ENCODE assay signal across 1 cellular context in the genomic region with DNA sequence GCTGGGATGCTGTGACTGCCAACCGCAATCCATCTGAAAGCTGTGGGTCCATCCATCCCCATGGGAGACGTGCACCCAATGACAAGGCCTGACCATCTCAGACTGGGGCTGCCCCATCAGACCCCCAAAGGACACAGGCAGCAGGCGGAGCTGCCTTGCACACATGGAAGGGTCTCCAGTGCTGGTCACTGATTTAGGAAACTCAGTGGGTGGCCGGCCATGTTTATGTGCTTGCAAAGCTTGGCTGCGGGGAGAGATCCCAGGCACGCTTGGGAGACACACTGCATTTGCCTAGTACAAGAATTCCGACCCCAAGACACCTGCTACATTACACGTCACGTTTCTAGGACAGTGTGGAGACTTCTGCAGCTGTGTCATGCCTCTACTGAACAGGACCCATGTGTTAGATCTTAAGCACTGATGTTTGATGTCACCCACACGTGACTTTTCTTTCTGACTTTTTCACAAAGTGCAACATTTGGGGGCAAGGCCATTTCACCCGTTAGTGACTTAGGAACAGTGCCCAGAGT.
TF ChIP-seq lines count a peak whose summit lies in the region.

No MANE protein-coding gene starts in this region.

TF ChIP-seq in K562, 482 proteins besides CTCF, POLR2A, EP300 and RAD21 (continued from another document):
- no peak for TF ChIP-seq GABPB2 (CRISPR knock-in tag; conservative IDR thresholded peaks at IDR 0.05)
- TF ChIP-seq POLR2G (IDR thresholded peaks at IDR 0.05; ENCODE audit: low read depth, low read length): peak; percentile 44
- TF ChIP-seq ZNF174 (CRISPR knock-in tag; IDR thresholded peaks at IDR 0.05): no peak
- TF ChIP-seq MCM7 (IDR thresholded peaks at IDR 0.05): no peak
- no peak for TF ChIP-seq HDAC8 (tag; IDR thresholded peaks at IDR 0.05)
- TF ChIP-seq, protein P1, sequence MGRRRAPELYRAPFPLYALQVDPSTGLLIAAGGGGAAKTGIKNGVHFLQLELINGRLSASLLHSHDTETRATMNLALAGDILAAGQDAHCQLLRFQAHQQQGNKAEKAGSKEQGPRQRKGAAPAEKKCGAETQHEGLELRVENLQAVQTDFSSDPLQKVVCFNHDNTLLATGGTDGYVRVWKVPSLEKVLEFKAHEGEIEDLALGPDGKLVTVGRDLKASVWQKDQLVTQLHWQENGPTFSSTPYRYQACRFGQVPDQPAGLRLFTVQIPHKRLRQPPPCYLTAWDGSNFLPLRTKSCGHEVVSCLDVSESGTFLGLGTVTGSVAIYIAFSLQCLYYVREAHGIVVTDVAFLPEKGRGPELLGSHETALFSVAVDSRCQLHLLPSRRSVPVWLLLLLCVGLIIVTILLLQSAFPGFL (CRISPR knock-in tag; IDR thresholded peaks at IDR 0.05): no peak
- no peak for TF ChIP-seq KLF16 (IDR thresholded peaks at IDR 0.05)
- no peak for TF ChIP-seq ZBTB33 (CRISPR knock-in tag; IDR thresholded peaks at IDR 0.05)
- TF ChIP-seq, protein P2, sequence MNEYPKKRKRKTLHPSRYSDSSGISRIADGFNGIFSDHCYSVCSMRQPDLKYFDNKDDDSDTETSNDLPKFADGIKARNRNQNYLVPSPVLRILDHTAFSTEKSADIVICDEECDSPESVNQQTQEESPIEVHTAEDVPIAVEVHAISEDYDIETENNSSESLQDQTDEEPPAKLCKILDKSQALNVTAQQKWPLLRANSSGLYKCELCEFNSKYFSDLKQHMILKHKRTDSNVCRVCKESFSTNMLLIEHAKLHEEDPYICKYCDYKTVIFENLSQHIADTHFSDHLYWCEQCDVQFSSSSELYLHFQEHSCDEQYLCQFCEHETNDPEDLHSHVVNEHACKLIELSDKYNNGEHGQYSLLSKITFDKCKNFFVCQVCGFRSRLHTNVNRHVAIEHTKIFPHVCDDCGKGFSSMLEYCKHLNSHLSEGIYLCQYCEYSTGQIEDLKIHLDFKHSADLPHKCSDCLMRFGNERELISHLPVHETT (CRISPR knock-in tag; conservative IDR thresholded peaks at IDR 0.05 in 1 of 2, IDR thresholded peaks at IDR 0.05 in 1 of 2): 0 out of 4 replicates have a peak, but pooled peaks of 1 of the 2 experiments have one; percentile 11
- no peak for TF ChIP-seq ZNF146 (CRISPR knock-in tag; IDR thresholded peaks at IDR 0.05; ENCODE audit: unreplicated experiment)
- no peak for TF ChIP-seq NCOR1 (IDR thresholded peaks at IDR 0.05)
- TF ChIP-seq, protein P3, sequence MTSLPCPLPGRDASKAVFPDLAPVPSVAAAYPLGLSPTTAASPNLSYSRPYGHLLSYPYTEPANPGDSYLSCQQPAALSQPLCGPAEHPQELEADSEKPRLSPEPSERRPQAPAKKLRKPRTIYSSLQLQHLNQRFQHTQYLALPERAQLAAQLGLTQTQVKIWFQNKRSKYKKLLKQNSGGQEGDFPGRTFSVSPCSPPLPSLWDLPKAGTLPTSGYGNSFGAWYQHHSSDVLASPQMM (CRISPR knock-in tag; IDR thresholded peaks at IDR 0.05): no peak
- TF ChIP-seq, protein P4, sequence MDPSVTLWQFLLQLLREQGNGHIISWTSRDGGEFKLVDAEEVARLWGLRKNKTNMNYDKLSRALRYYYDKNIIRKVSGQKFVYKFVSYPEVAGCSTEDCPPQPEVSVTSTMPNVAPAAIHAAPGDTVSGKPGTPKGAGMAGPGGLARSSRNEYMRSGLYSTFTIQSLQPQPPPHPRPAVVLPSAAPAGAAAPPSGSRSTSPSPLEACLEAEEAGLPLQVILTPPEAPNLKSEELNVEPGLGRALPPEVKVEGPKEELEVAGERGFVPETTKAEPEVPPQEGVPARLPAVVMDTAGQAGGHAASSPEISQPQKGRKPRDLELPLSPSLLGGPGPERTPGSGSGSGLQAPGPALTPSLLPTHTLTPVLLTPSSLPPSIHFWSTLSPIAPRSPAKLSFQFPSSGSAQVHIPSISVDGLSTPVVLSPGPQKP (CRISPR knock-in tag; IDR thresholded peaks at IDR 0.05): no peak
- TF ChIP-seq ZNF217 (CRISPR knock-in tag; IDR thresholded peaks at IDR 0.05): no peak
